ENCODE assay signal across 8 cellular contexts in genomic region chr17:55513885-55514590, GRCh38. TPM values are rescaled to one million over a fixed set of nuclear protein-coding genes. Genes with fewer than 3 reads are reported as not detected.
DNase-seq lines count a peak whose midpoint lies in the region; ATAC-seq lines count a peak whose summit lies in the region.

No MANE protein-coding gene starts in this region.

- ATAC-seq in GM18508 (IDR thresholded peaks at IDR 0.05; ENCODE audit: insufficient read depth, unreplicated experiment) (peak; percentile 69), HG03159 (IDR thresholded peaks at IDR 0.05; ENCODE audit: unreplicated experiment) (peak; percentile 77), left lobe of liver (peak; percentile 98)
- ATAC-seq in activated CD4-positive, CD25-positive, alpha-beta regulatory T cell treated with anti-CD3 and anti-CD28 coated beads, Interleukin-2, amount 50 U/mL, for 24 hours = peak; percentile 55 to 65

- DNase-seq in A172 (ENCODE audit: low spot score) = peak; percentile 61
- DNase-seq in NCI-H345 (lab: John Stamatoyannopoulos, UW) = peak; percentile 76
- peak; percentile 50 for DNase-seq in central memory CD4-positive, alpha-beta T cell
- DNase-seq in left lobe of liver (ENCODE audit: low spot score) = peak; percentile 72
- peak; percentile 49 to 60 for DNase-seq in stimulated activated CD4-positive, alpha-beta T cell treated with anti-CD3 and anti-CD28 coated beads, Interleukin-4, amount 100 ng/mL, for 4 hours

RNA-seq across cellular contexts. Expression of gene SMIM36, which starts 2.8 kb away (rescaled TPM):
- not detected in 2 replicates for total RNA-seq in A172 (2014; rRNA removed; shearing (Covaris generic))
- total RNA-seq in left lobe of liver = not detected

Comparison
In these comparisons a context has a peak if more than half of its experiments do, and no peak if none do; other contexts are left out.
1. Peak in every context shown above with its lines: DNase-seq and ATAC-seq.